8 cellular contexts compared by ENCODE assay signal in the genomic region with DNA sequence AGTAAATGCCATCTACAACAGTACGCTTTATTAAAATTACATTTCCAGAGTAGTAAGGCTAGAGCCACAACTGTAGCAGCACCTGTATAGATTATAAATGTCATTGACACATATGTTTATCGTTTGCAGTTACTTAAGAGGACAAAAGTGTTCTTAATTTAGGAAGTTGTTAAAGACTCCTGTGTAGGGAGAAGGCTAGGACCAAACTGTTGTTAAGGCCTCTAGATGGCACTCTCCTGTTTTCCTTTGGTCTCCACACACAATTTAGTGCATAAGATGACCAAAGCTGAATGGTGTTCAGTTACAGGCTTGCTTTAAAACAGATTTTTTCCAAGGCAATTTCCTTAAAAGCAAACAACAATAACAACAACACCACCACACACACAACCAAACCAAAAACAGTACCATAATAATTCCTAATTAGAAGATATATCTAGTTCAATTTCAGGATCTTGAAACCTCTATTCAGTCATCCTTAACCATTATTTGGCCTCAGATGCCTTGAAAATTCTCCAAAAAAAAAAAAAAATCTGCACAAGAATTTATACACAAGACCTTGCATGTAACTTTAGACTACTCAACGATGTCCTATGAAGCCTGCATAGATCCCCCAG. TPM values are rescaled to one million over a fixed set of nuclear protein-coding genes. Genes with fewer than 3 reads are reported as not detected.
DNase-seq lines count a peak whose midpoint lies in the region; ATAC-seq, FAIRE-seq and TF ChIP-seq lines count a peak whose summit lies in the region.

No MANE protein-coding gene starts in this region.

- intact Hi-C loops in K562 (cut with micrococcal nuclease), result loop anchor here (1.0 to 5.0 kb wide), 3 partner anchors 217 to 347 kb away; no protein-coding TSS in a partner anchor

- TF ChIP-seq EP300 in K562 (IDR thresholded peaks at IDR 0.05; ENCODE audit: low read length), result no peak

- no peak overlapping the region for H3K9ac ChIP-seq in K562 (ENCODE audit: insufficient read depth in 1 of 2, low read depth in 2 of 2, low read length in 2 of 2)

- peak; percentile 91 for FAIRE-seq in K562 (lab: Jason Lieb, UNC)

- CTCF ChIA-PET in K562 (lab: Yijun Ruan, JAX; ENCODE audit: low intra/inter-chr PET ratio), result interaction anchor here (0.6 to 2.6 kb wide), 6 partner anchors 15 to 347 kb away, joined by 3 to 23 read pairs (median 4); a partner anchor contains a TSS

- H3K4me2 ChIP-seq in K562 (ENCODE audit: insufficient read depth, low read length), result no peak overlapping the region

- no peak overlapping the region for H2AFZ ChIP-seq in K562 (ENCODE audit: low read depth, low read length)

- WGBS in K562 (ENCODE audit: insufficient coverage, low coverage, missing lambda C conversion rate), result 30% methylated on average over 3 of the region's 3 CpGs

- H3K4me1 ChIP-seq in K562 (replicated peaks in 1 of 2; ENCODE audit: control insufficient read depth in 2 of 2, insufficient read depth in 2 of 2, low read length in 2 of 2), result no peaks in the 10 kb centered on the region

- no peaks in the 10 kb centered on the region for H3K27me3 ChIP-seq in K562 (ENCODE audit: control insufficient read depth in 2 of 2, insufficient read depth in 2 of 2, low read length in 2 of 2)

- no peak overlapping the region for H3K27ac ChIP-seq in K562 (ENCODE audit: extremely low read depth, low read depth, low read length)

- TF ChIP-seq RAD21 in K562 (CRISPR knock-in tag; conservative IDR thresholded peaks at IDR 0.05 in 1 of 2, IDR thresholded peaks at IDR 0.05 in 1 of 2), result peak; percentile 78 to 83

- H3K9me3 ChIP-seq in K562 (replicated peaks; ENCODE audit: control insufficient read depth, insufficient read depth, low read depth, low read length), result no peaks in the 10 kb centered on the region

- peak; percentile 64 to 78 (median 67); a peak in 5 of 6 replicates for TF ChIP-seq CTCF in K562 (IDR thresholded peaks at IDR 0.05 in 2 of 3, conservative IDR thresholded peaks at IDR 0.05 in 1 of 3; ENCODE audit: insufficient read depth in 2 of 3, low read depth in 1 of 3, low read length in 3 of 3)

- BruUV-seq in K562 (replicated peaks; lab: Mats Ljungman, UMichigan), result no TSS peak

- DNase-seq in DMS79 (lab: John Stamatoyannopoulos, UW) (peak; percentile 70), NCI-H748 treated with DMSO at 0.1 percent for 48 hours (lab: John Stamatoyannopoulos, UW) (peak; percentile 9), K562 (ENCODE audit: extremely low read depth in 1 of 4, low spot score in 3 of 4) (peak in 3 of 4 experiments; percentile 34 to 66 (median 48)), iPS DF 4.7 (ENCODE audit: extremely low read depth, low spot score) (peak; percentile 38), smooth muscle cell of the brain vasculature (ENCODE audit: low read depth, low spot score) (peak; percentile 47), T-helper 9 cell (no peak)

- TF ChIP-seq POLR2A in K562 (conservative IDR thresholded peaks at IDR 0.05), result no peak

- peaks cover 12% of the 10 kb centered on the region for H3K36me3 ChIP-seq in K562 (ENCODE audit: control insufficient read depth, insufficient read depth, low read length)

- no peaks in the 10 kb centered on the region for H4K20me1 ChIP-seq in K562 (replicated peaks; ENCODE audit: control insufficient read depth, insufficient read depth, low read length)

- no peak overlapping the region for H3K4me3 ChIP-seq in K562

- POLR2A ChIA-PET in K562 (lab: Yijun Ruan, JAX), result interaction anchor here (0.6 to 1.4 kb wide), 2 partner anchors 10 to 152 kb away, joined by 3 read pairs; no protein-coding TSS in a partner anchor

- in situ Hi-C loops in K562 (cut with MboI), result loop anchor here (5.0 to 10.0 kb wide), 2 partner anchors 222 to 345 kb away; no protein-coding TSS in a partner anchor

- ATAC-seq in HG03432 (IDR thresholded peaks at IDR 0.05; ENCODE audit: unreplicated experiment) (peak; percentile 44), K562 (peak; percentile 97), HG03045 (IDR thresholded peaks at IDR 0.05; ENCODE audit: unreplicated experiment) (no peak)

- no peaks in the 10 kb centered on the region for H3K79me2 ChIP-seq in K562 (ENCODE audit: control insufficient read depth, insufficient read depth, low read length)

- no peaks in the 10 kb centered on the region for H3K9me1 ChIP-seq in K562 (ENCODE audit: control insufficient read depth, insufficient read depth, low read length)

TF ChIP-seq in K562, 482 proteins besides CTCF, POLR2A, EP300 and RAD21:
- TF ChIP-seq KDM5B (IDR thresholded peaks at IDR 0.05; ENCODE audit: insufficient replicate concordance, low read depth, low read length), result no peak
- TF ChIP-seq, protein P1, sequence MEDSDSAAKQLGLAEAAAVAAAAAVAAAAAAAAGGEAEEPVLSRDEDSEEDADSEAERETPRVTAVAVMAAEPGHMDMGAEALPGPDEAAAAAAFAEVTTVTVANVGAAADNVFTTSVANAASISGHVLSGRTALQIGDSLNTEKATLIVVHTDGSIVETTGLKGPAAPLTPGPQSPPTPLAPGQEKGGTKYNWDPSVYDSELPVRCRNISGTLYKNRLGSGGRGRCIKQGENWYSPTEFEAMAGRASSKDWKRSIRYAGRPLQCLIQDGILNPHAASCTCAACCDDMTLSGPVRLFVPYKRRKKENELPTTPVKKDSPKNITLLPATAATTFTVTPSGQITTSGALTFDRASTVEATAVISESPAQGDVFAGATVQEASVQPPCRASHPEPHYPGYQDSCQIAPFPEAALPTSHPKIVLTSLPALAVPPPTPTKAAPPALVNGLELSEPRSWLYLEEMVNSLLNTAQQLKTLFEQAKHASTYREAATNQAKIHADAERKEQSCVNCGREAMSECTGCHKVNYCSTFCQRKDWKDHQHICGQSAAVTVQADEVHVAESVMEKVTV (CRISPR knock-in tag; IDR thresholded peaks at IDR 0.05), result 0 out of 2 replicates have a peak, but pooled peaks have one; percentile 39
- TF ChIP-seq SMC3 (conservative IDR thresholded peaks at IDR 0.05; ENCODE audit: insufficient read depth, low read depth, low read length), result peak; percentile 57
- no peak for TF ChIP-seq RBFOX2 (IDR thresholded peaks at IDR 0.05; ENCODE audit: low read depth, low read length)

RNA-seq across cellular contexts. Expression of a gene that starts 42.5 kb away (rescaled TPM):
- total RNA-seq in K562 (2011; cell fraction: chromatin; rRNA removed; ENCODE audit: low replicate concordance), result not detected in 2 replicates
- total RNA-seq in K562 (2011; cell fraction: nucleolus; rRNA removed), result not detected in 2 replicates
- not detected in 2 replicates for total RNA-seq in K562 (2011; cell fraction: nucleoplasm; rRNA removed)
- total RNA-seq in K562 (2014; rRNA removed), result not detected in 2 replicates
- not detected in 2 replicates for total RNA-seq in K562 (2014; rRNA removed; fragmentation: Illumina TruSeq; extraction: Trizol)
- total RNA-seq in K562 (2015; rRNA removed; fragmentation: Illumina TruSeq; extraction: Trizol), result not detected in 2 replicates
- total RNA-seq in K562 (2021), result 1.8 TPM in 2 replicates
- polyA plus RNA-seq in K562 (2011; rRNA removed), result not detected in 2 replicates
- 0.06 TPM in 1 of 2 replicates, not detected in the other for polyA plus RNA-seq in K562 (2011; cell fraction: cytosol; rRNA removed)
- 0.13 and 0.30 TPM in 2 replicates for polyA plus RNA-seq in K562 (2011; cell fraction: nucleus; rRNA removed)
- 0.14 TPM in 1 of 2 replicates, not detected in the other for polyA plus RNA-seq in K562 (2012)
- polyA plus RNA-seq in K562 (2014; fragmentation: Illumina TruSeq; extraction: Trizol), result not detected in 2 replicates
- polyA plus RNA-seq in K562 (2014; fragmentation: Nextera tagmentation; extraction: Ambion mirVana), result not detected
- polyA plus RNA-seq in K562 (2014; rRNA removed), result not detected in 2 replicates
- not detected in 2 replicates for polyA minus RNA-seq in K562 (2011; rRNA and poly(A)+ RNA removed)
- polyA minus RNA-seq in K562 (2011; cell fraction: cytosol; rRNA and poly(A)+ RNA removed), result 7.8 TPM in 1 of 2 replicates, not detected in the other
- polyA minus RNA-seq in K562 (2011; cell fraction: nucleus; rRNA and poly(A)+ RNA removed), result not detected in 2 replicates

RNA-seq across cellular contexts. Expression of a gene that starts 50.2 kb away (rescaled TPM):
- total RNA-seq in K562 (2011; cell fraction: chromatin; rRNA removed; ENCODE audit: low replicate concordance), result not detected in 2 replicates
- not detected in 2 replicates for total RNA-seq in K562 (2011; cell fraction: nucleolus; rRNA removed)
- total RNA-seq in K562 (2011; cell fraction: nucleoplasm; rRNA removed), result not detected in 2 replicates
- not detected in 2 replicates for total RNA-seq in K562 (2014; rRNA removed)
- total RNA-seq in K562 (2014; rRNA removed; fragmentation: Illumina TruSeq; extraction: Trizol), result not detected in 2 replicates
- not detected in 2 replicates for total RNA-seq in K562 (2015; rRNA removed; fragmentation: Illumina TruSeq; extraction: Trizol)
- total RNA-seq in K562 (2021), result 1.1 and 1.7 TPM in 2 replicates
- polyA plus RNA-seq in K562 (2011; rRNA removed), result not detected in 2 replicates
- polyA plus RNA-seq in K562 (2011; cell fraction: cytosol; rRNA removed), result not detected in 2 replicates
- polyA plus RNA-seq in K562 (2011; cell fraction: nucleus; rRNA removed), result not detected in 2 replicates
- polyA plus RNA-seq in K562 (2012), result not detected in 2 replicates
- not detected in 2 replicates for polyA plus RNA-seq in K562 (2014; fragmentation: Illumina TruSeq; extraction: Trizol)
- not detected for polyA plus RNA-seq in K562 (2014; fragmentation: Nextera tagmentation; extraction: Ambion mirVana)
- not detected in 2 replicates for polyA plus RNA-seq in K562 (2014; rRNA removed)
- not detected in 2 replicates for polyA minus RNA-seq in K562 (2011; rRNA and poly(A)+ RNA removed)
- not detected in 2 replicates for polyA minus RNA-seq in K562 (2011; cell fraction: cytosol; rRNA and poly(A)+ RNA removed)
- polyA minus RNA-seq in K562 (2011; cell fraction: nucleus; rRNA and poly(A)+ RNA removed), result not detected in 2 replicates

RNA-seq across cellular contexts. Expression of a gene that starts 56.8 kb away (rescaled TPM):
- 0.32 TPM in 1 of 2 replicates, not detected in the other for total RNA-seq in K562 (2011; cell fraction: chromatin; rRNA removed; ENCODE audit: low replicate concordance)
- total RNA-seq in K562 (2011; cell fraction: nucleolus; rRNA removed), result not detected in 2 replicates
- not detected in 2 replicates for total RNA-seq in K562 (2011; cell fraction: nucleoplasm; rRNA removed)
- total RNA-seq in K562 (2014; rRNA removed) (not detected in 2 replicates), K562 (2014; rRNA removed; fragmentation: Illumina TruSeq; extraction: Trizol) (not detected in 2 replicates), K562 (2015; rRNA removed; fragmentation: Illumina TruSeq; extraction: Trizol) (not detected in 2 replicates), K562 (2021) (not detected in 2 replicates)
- polyA plus RNA-seq in K562 (2011; rRNA removed) (not detected in 2 replicates), K562 (2014; fragmentation: Illumina TruSeq; extraction: Trizol) (not detected in 2 replicates), K562 (2014; fragmentation: Nextera tagmentation; extraction: Ambion mirVana) (not detected), K562 (2014; rRNA removed) (0.07 and 0.11 TPM in 2 replicates)
- not detected in 2 replicates for polyA plus RNA-seq in K562 (2011; cell fraction: cytosol; rRNA removed)
- not detected in 2 replicates for polyA plus RNA-seq in K562 (2011; cell fraction: nucleus; rRNA removed)
- polyA plus RNA-seq in K562 (2012), result 0.10 TPM in 1 of 2 replicates, not detected in the other
- not detected in 2 replicates for polyA minus RNA-seq in K562 (2011; rRNA and poly(A)+ RNA removed)
- not detected in 2 replicates for polyA minus RNA-seq in K562 (2011; cell fraction: cytosol; rRNA and poly(A)+ RNA removed)
- not detected in 2 replicates for polyA minus RNA-seq in K562 (2011; cell fraction: nucleus; rRNA and poly(A)+ RNA removed)
